ENCODE assay signal across 10 cellular contexts in genomic region chr10:32680803-32681557, GRCh38.
"Had no signal": no experiment of that assay in that cellular context is flagged by ENCODE, and none has a peak within 500 bp of the region (broad histone marks: within the 10 kb centered on the region; RNA-seq: fewer than 3 reads in every experiment).

No MANE protein-coding gene starts in this region.

- ATAC-seq: gastroesophageal sphincter, pancreas had no signal

- H3K4me1 Mint-ChIP-seq: activated CD4-positive, alpha-beta memory T cell treated with anti-CD3 and anti-CD28 coated beads, Interleukin-2, amount 10 ng/mL, durations not matched to agents 7 days and 5 days; activated naive CD8-positive, alpha-beta T cell treated with anti-CD3 and anti-CD28 coated beads, Interleukin-2, amount 10 ng/mL, durations not matched to agents 7 days and 5 days had no signal

- H3K4me3 Mint-ChIP-seq: activated CD4-positive, alpha-beta memory T cell treated with anti-CD3 and anti-CD28 coated beads, Interleukin-2, amount 10 ng/mL, durations not matched to agents 7 days and 5 days; activated naive CD8-positive, alpha-beta T cell treated with anti-CD3 and anti-CD28 coated beads, Interleukin-2, amount 10 ng/mL, durations not matched to agents 7 days and 5 days had no signal

- H3K27me3 Mint-ChIP-seq: activated CD4-positive, alpha-beta memory T cell treated with anti-CD3 and anti-CD28 coated beads, Interleukin-2, amount 10 ng/mL, durations not matched to agents 7 days and 5 days; activated naive CD8-positive, alpha-beta T cell treated with anti-CD3 and anti-CD28 coated beads, Interleukin-2, amount 10 ng/mL, durations not matched to agents 7 days and 5 days had no signal

- DNase-seq: activated CD4-positive, alpha-beta memory T cell treated with anti-CD3 and anti-CD28 coated beads, Interleukin-2, amount 10 ng/mL, durations not matched to agents 7 days and 5 days; activated CD4-positive, CD25-positive, alpha-beta regulatory T cell treated with anti-CD3 and anti-CD28 coated beads, Interleukin-2, amount 50 U/mL, for 72 hours; activated effector memory CD4-positive, alpha-beta T cell treated with Interleukin-2 at 50 U/mL for 16 hours; activated naive CD8-positive, alpha-beta T cell treated with anti-CD3 and anti-CD28 coated beads, Interleukin-2, amount 10 ng/mL, durations not matched to agents 7 days and 5 days; caudate nucleus; cortex of kidney; effector CD8-positive, alpha-beta T cell; kidney glomerular epithelial cell; pancreas had no signal

- H3K27ac Mint-ChIP-seq: activated CD4-positive, alpha-beta memory T cell treated with anti-CD3 and anti-CD28 coated beads, Interleukin-2, amount 10 ng/mL, durations not matched to agents 7 days and 5 days; activated naive CD8-positive, alpha-beta T cell treated with anti-CD3 and anti-CD28 coated beads, Interleukin-2, amount 10 ng/mL, durations not matched to agents 7 days and 5 days had no signal
